11 cellular contexts compared by ENCODE assay signal in genomic region chr7:98291717-98292116, GRCh38. TPM values are rescaled to one million over a fixed set of nuclear protein-coding genes. Genes with fewer than 3 reads are reported as not detected.
DNase-seq lines count a peak whose midpoint lies in the region; ATAC-seq and TF ChIP-seq lines count a peak whose summit lies in the region.
"Had no signal": no experiment of that assay in that cellular context is flagged by ENCODE, and none has a peak within 500 bp of the region (broad histone marks: within the 10 kb centered on the region; RNA-seq: fewer than 3 reads in every experiment).

No MANE protein-coding gene starts in this region.

- H3K9me3 Mint-ChIP-seq in stimulated activated naive CD8-positive, alpha-beta T cell treated with anti-CD3 and anti-CD28 coated beads, Interleukin-15, amount 100 ng/mL, for 72 hours: no peaks in the 10 kb centered on the region
- H3K9me3 Mint-ChIP-seq: activated naive CD4-positive, alpha-beta T cell treated with anti-CD3 and anti-CD28 coated beads, Interleukin-2, amount 10 ng/mL, durations not matched to agents 7 days and 5 days; immature natural killer cell had no signal

- no peak overlapping the region for H2AFZ ChIP-seq in HCT116 (ENCODE audit: low read depth, low read length, poor library complexity, severe bottlenecking)
- H2AFZ ChIP-seq in neuronal stem cell (ENCODE audit: low read length): no peak overlapping the region

- no peaks in the 10 kb centered on the region for H3K27me3 Mint-ChIP-seq in stimulated activated naive CD8-positive, alpha-beta T cell treated with anti-CD3 and anti-CD28 coated beads, Interleukin-15, amount 100 ng/mL, for 72 hours
- H3K27me3 Mint-ChIP-seq: activated naive CD4-positive, alpha-beta T cell treated with anti-CD3 and anti-CD28 coated beads, Interleukin-2, amount 10 ng/mL, durations not matched to agents 7 days and 5 days had no signal

- H3K4me3 Mint-ChIP-seq in stimulated activated naive CD8-positive, alpha-beta T cell treated with anti-CD3 and anti-CD28 coated beads, Interleukin-15, amount 100 ng/mL, for 72 hours: no peak overlapping the region
- H3K4me3 Mint-ChIP-seq: activated naive CD4-positive, alpha-beta T cell treated with anti-CD3 and anti-CD28 coated beads, Interleukin-2, amount 10 ng/mL, durations not matched to agents 7 days and 5 days; immature natural killer cell had no signal

- H3K9ac ChIP-seq in HCT116 (ENCODE audit: low read length) (no peak overlapping the region), neuronal stem cell (ENCODE audit: low read depth, low read length, poor library complexity) (no peak overlapping the region)

- no peak overlapping the region for H2BK120ac ChIP-seq in neuronal stem cell (ENCODE audit: low read depth, low read length)

- no peak overlapping the region for H2AK5ac ChIP-seq in neuronal stem cell (ENCODE audit: low read depth, low read length)

- DNase-seq in ELR (ENCODE audit: low read depth) (peak; percentile 29), HCT116 (ENCODE audit: low read depth, low spot score) (no peak), cardiac fibroblast (ENCODE audit: low read depth in 2 of 2) (no peak), neuronal stem cell (ENCODE audit: low spot score) (no peak), putamen (ENCODE audit: low spot score) (no peak)
- DNase-seq in stimulated activated naive CD8-positive, alpha-beta T cell treated with anti-CD3 and anti-CD28 coated beads, Interleukin-15, amount 100 ng/mL, for 72 hours: no peak
- DNase-seq: activated naive CD4-positive, alpha-beta T cell treated with anti-CD3 and anti-CD28 coated beads, Interleukin-2, amount 10 ng/mL, durations not matched to agents 7 days and 5 days; esophagus squamous epithelium; immature natural killer cell; KBM-7 had no signal

- CTCF ChIA-PET in HCT116 (lab: Charles Lee): no interaction called here

- no peak overlapping the region for H3K4ac ChIP-seq in neuronal stem cell (ENCODE audit: low read length)

- BruUV-seq in HCT116 (replicated peaks; lab: Mats Ljungman, UMichigan): no TSS peak

- H3K27me3 ChIP-seq in HCT116 (ENCODE audit: insufficient read depth, low read length): no peaks in the 10 kb centered on the region
- no peaks in the 10 kb centered on the region for H3K27me3 ChIP-seq in neuronal stem cell (ENCODE audit: control insufficient read depth in 3 of 3, insufficient read depth in 3 of 3, low read depth in 1 of 3, low read length in 3 of 3)
- H3K27me3 ChIP-seq: esophagus squamous epithelium had no signal

- H2BK5ac ChIP-seq in neuronal stem cell (ENCODE audit: low read length): no peak overlapping the region

- H4K91ac ChIP-seq in neuronal stem cell (ENCODE audit: low read depth, low read length, poor library complexity): no peak overlapping the region

- no peak overlapping the region for H3K4me2 ChIP-seq in HCT116 (ENCODE audit: low read length)
- H3K4me2 ChIP-seq in neuronal stem cell (ENCODE audit: insufficient read depth, low read length, poor library complexity, severe bottlenecking): no peak overlapping the region

- H4K20me1 ChIP-seq in HCT116 (ENCODE audit: insufficient read depth): peaks cover 3% of the 10 kb centered on the region; the same call in 1 of the 2 replicates

- H3K79me2 ChIP-seq in HCT116 (ENCODE audit: insufficient read depth, low read length): peaks cover 78% of the 10 kb centered on the region

- H3K4me1 Mint-ChIP-seq in stimulated activated naive CD8-positive, alpha-beta T cell treated with anti-CD3 and anti-CD28 coated beads, Interleukin-15, amount 100 ng/mL, for 72 hours: peaks cover 6% of the 10 kb centered on the region
- H3K4me1 Mint-ChIP-seq: activated naive CD4-positive, alpha-beta T cell treated with anti-CD3 and anti-CD28 coated beads, Interleukin-2, amount 10 ng/mL, durations not matched to agents 7 days and 5 days had no signal

- POLR2A ChIA-PET in HCT116 (lab: Charles Lee): no interaction called here

- no peaks in the 10 kb centered on the region for H3K9me3 ChIP-seq in HCT116 (ENCODE audit: control insufficient read depth in 1 of 2, insufficient read depth in 1 of 2, low read depth in 1 of 2, low read length in 2 of 2)
- H3K9me3 ChIP-seq in neuronal stem cell (replicated peaks in 1 of 2; ENCODE audit: control insufficient read depth in 2 of 2, insufficient read depth in 1 of 2, low read depth in 1 of 2, low read length in 2 of 2): peaks cover 0 to 3% of the 10 kb centered on the region in 2 donors
- H3K9me3 ChIP-seq: esophagus squamous epithelium had no signal

- peak in 2 of 3 experiments; percentile 26 to 28; a peak in 4 of 6 replicates for TF ChIP-seq CTCF in HCT116 (IDR thresholded peaks at IDR 0.05 in 2 of 3, conservative IDR thresholded peaks at IDR 0.05 in 1 of 3; ENCODE audit: borderline replicate concordance in 1 of 3, insufficient read depth in 1 of 3, low read depth in 2 of 3, low read length in 2 of 3)
- peak; percentile 31 for TF ChIP-seq CTCF in cardiac fibroblast (IDR thresholded peaks at IDR 0.05; ENCODE audit: low read depth, low read length)

- H3K36me3 ChIP-seq in HCT116 (ENCODE audit: control insufficient read depth in 1 of 2, insufficient read depth in 2 of 2, low read length in 2 of 2): peaks cover 10 to 32% of the 10 kb centered on the region in 2 experiments; a peak in 3 of 4 replicates
- peaks cover 28 to 67% of the 10 kb centered on the region in 2 donors for H3K36me3 ChIP-seq in neuronal stem cell (replicated peaks in 1 of 2; ENCODE audit: control insufficient read depth in 2 of 2, insufficient read depth in 2 of 2, low read length in 2 of 2)

- ATAC-seq in HCT116 (no peak), HG03354 (IDR thresholded peaks at IDR 0.05; ENCODE audit: poor library complexity, severe bottlenecking, unreplicated experiment) (no peak)
- ATAC-seq in stimulated activated naive CD8-positive, alpha-beta T cell treated with anti-CD3 and anti-CD28 coated beads, Interleukin-15, amount 100 ng/mL, for 72 hours: no peak

- H3K27ac Mint-ChIP-seq in stimulated activated naive CD8-positive, alpha-beta T cell treated with anti-CD3 and anti-CD28 coated beads, Interleukin-15, amount 100 ng/mL, for 72 hours: peak overlapping the region in 1 of 2 donors; percentile 13
- H3K27ac Mint-ChIP-seq: activated naive CD4-positive, alpha-beta T cell treated with anti-CD3 and anti-CD28 coated beads, Interleukin-2, amount 10 ng/mL, durations not matched to agents 7 days and 5 days; immature natural killer cell had no signal

- H3K18ac ChIP-seq in neuronal stem cell (ENCODE audit: low read length): no peak overlapping the region

- H3K79me1 ChIP-seq in neuronal stem cell (ENCODE audit: low read depth, low read length): peaks cover 12% of the 10 kb centered on the region

- H3K4me1 ChIP-seq in HCT116 (ENCODE audit: control insufficient read depth in 1 of 2, insufficient read depth in 2 of 2, low read length in 2 of 2): peaks cover 11 to 37% of the 10 kb centered on the region in 2 experiments
- peaks cover 0 to 4% of the 10 kb centered on the region in 2 donors for H3K4me1 ChIP-seq in neuronal stem cell (ENCODE audit: control insufficient read depth in 2 of 2, insufficient read depth in 1 of 2, low read depth in 1 of 2, low read length in 2 of 2)

- no peak overlapping the region for H2BK12ac ChIP-seq in neuronal stem cell (ENCODE audit: low read length)

- no peak overlapping the region for H2BK15ac ChIP-seq in neuronal stem cell (ENCODE audit: low read length)

- H3K9me2 ChIP-seq in HCT116 (ENCODE audit: insufficient read depth): no peaks in the 10 kb centered on the region

- no peak overlapping the region for H3K14ac ChIP-seq in neuronal stem cell (ENCODE audit: low read length)

- H4K8ac ChIP-seq in neuronal stem cell (ENCODE audit: low read depth, low read length): no peak overlapping the region

- no peak overlapping the region for H3K4me3 ChIP-seq in HCT116 (replicated peaks in 1 of 2; ENCODE audit: low read depth in 1 of 2, low read length in 2 of 2)
- H3K4me3 ChIP-seq in cardiac fibroblast (replicated peaks in 1 of 2; ENCODE audit: low read depth in 2 of 2, low read length in 2 of 2): no peak overlapping the region
- peak overlapping the region in 1 of 2 donors; percentile 33 for H3K4me3 ChIP-seq in neuronal stem cell (ENCODE audit: low read length in 2 of 2)
- H3K4me3 ChIP-seq: esophagus squamous epithelium had no signal

- H3K27ac ChIP-seq in HCT116 (ENCODE audit: low read depth, low read length) (no peak overlapping the region), neuronal stem cell (replicated peaks; ENCODE audit: low read length) (no peak overlapping the region)
- H3K27ac ChIP-seq: esophagus squamous epithelium had no signal

- WGBS in neuronal stem cell (ENCODE audit: extremely low coverage in 2 of 2, insufficient read length in 2 of 2, insufficient replicate concordance in 1 of 2), 2 donors: no CpG with 5 or more reads among the region's 7 CpGs

- TF ChIP-seq POLR2A in HCT116 (IDR thresholded peaks at IDR 0.05; ENCODE audit: borderline replicate concordance, extremely low read depth, insufficient read depth, insufficient read length): no peak

- intact Hi-C loops in HCT116 (cut with micrococcal nuclease): no loop called here

- H3K23ac ChIP-seq in neuronal stem cell (ENCODE audit: low read depth, low read length, poor library complexity): peak overlapping the region; percentile 36

- no peak for TF ChIP-seq RAD21 in HCT116 (IDR thresholded peaks at IDR 0.05; ENCODE audit: low read depth)

- RAD21 ChIA-PET in HCT116 (lab: Charles Lee; ENCODE audit: low non-redundant PET in 1 of 2, low total read pairs in 2 of 2, uncharacterized antibody in 2 of 2, unreplicated experiment in 2 of 2): no interaction called here

TF ChIP-seq in HCT116, 20 proteins besides CTCF, POLR2A, EP300 and RAD21 (continues in another document):
- TF ChIP-seq ZBTB33 (IDR thresholded peaks at IDR 0.05; ENCODE audit: extremely low read depth, insufficient replicate concordance, low read length): no peak
- no peak for TF ChIP-seq ZFX (IDR thresholded peaks at IDR 0.05)

RNA-seq across cellular contexts. Expression of gene BRI3, which starts 10.2 kb away (rescaled TPM):
- total RNA-seq in HCT116 (2021; ENCODE audit: unreplicated experiment): 102 TPM
- 92.5 and 93.5 TPM in 2 replicates for polyA plus RNA-seq in HCT116 (2012)
- polyA plus RNA-seq in neuronal stem cell (2013, experiment 1 of 2): 197 TPM
- 198 TPM for polyA plus RNA-seq in neuronal stem cell (2013, experiment 2 of 2)

RNA-seq across cellular contexts. Expression of gene TECPR1, which starts 39.7 kb away (rescaled TPM):
- 19.9 TPM for total RNA-seq in HCT116 (2021; ENCODE audit: unreplicated experiment)
- 7.6 and 9.6 TPM in 2 replicates for polyA plus RNA-seq in HCT116 (2012)
- polyA plus RNA-seq in neuronal stem cell (2013, experiment 1 of 2): 7.3 TPM
- polyA plus RNA-seq in neuronal stem cell (2013, experiment 2 of 2): 7.5 TPM
